ENCODE assay signal across 1 cellular context in the genomic region with DNA sequence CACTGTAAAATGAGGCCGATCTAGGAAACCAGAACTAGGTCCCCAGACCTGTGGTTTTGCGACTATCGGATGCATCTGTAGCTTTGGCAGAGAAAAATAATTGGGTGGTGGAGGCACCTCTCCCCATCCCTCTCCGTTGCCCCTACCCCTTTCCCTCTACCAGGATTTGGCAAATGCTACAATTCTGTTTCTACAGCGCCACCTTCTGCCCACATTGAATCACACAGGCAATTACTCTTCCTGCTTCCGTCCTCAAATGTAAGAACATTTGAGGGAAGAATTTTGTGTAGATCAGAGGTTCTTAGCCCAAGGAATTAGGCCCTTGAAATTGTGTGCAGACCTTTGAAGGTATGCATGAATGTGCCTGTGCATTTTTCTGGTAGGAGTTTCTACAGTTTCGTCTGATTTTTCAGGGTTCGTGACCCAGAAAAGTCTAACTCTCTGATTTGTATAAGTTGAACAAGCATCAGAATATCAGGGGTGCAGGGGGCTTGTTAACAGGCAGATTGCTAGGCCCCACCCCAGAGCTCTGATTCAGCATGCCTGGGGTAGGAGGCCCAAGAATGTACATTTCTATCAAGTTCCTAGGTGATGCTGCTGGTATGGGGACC.
TF ChIP-seq lines count a peak whose summit lies in the region.

No MANE protein-coding gene starts in this region.

TF ChIP-seq in K562, 482 proteins besides CTCF, POLR2A, EP300 and RAD21:
- TF ChIP-seq MNT (conservative IDR thresholded peaks at IDR 0.05), result no peak
- TF ChIP-seq SMC3 (conservative IDR thresholded peaks at IDR 0.05; ENCODE audit: insufficient read depth, low read depth, low read length), result peak; percentile 61
- 0 out of 4 replicates have a peak, but pooled peaks of 1 of the 2 experiments have one; percentile 17 for TF ChIP-seq ETV6 (IDR thresholded peaks at IDR 0.05; ENCODE audit: borderline replicate concordance in 1 of 2, low read depth in 2 of 2, low read length in 1 of 2)
- no peak for TF ChIP-seq ETV6 (CRISPR knock-in tag; IDR thresholded peaks at IDR 0.05; ENCODE audit: borderline replicate concordance)
- TF ChIP-seq ELF1 (tag; IDR thresholded peaks at IDR 0.05), result peak; percentile 45
